8 cellular contexts compared by ENCODE assay signal in the genomic region with DNA sequence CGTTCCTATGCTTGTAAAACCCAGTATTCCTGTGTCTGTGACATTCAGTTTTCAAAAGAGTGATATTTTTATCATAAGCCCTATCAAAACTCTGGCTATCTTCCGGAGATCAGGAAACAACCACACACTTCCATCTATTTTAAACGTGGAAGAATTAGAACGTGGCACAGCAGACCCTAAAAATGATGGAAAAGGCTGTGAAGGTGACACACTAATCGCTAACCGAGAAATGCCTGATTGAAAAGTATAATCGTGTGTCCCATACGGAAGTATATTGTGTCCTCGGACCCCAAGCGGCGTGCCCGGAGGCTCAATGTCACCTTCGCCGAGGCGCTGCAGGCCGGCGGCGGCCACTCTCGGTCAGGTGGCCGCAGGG. TPM values are rescaled to one million over a fixed set of nuclear protein-coding genes. Genes with fewer than 3 reads are reported as not detected.
A peak's percentile ranks its signal among the peaks of the same experiment; 100 is the strongest.
DNase-seq lines count a peak whose midpoint lies in the region; ATAC-seq and TF ChIP-seq lines count a peak whose summit lies in the region.

No MANE protein-coding gene starts in this region.

- ATAC-seq in HG03378 (IDR thresholded peaks at IDR 0.05; ENCODE audit: unreplicated experiment) (no peak), HG03045 (IDR thresholded peaks at IDR 0.05; ENCODE audit: unreplicated experiment) (no peak), HG02798 (IDR thresholded peaks at IDR 0.05; ENCODE audit: poor library complexity, unreplicated experiment) (no peak)

- peaks cover 55% of the 10 kb centered on the region for H3K79me2 ChIP-seq in osteoblast (ENCODE audit: insufficient read depth, low read length)

- H3K4me3 ChIP-seq in Peyer's patch (peak overlapping the region; percentile 63 to 99 (median 78)), osteoblast (ENCODE audit: insufficient read depth, low read length) (peak overlapping the region; percentile 99)

- peaks cover 10% of the 10 kb centered on the region for H4K20me1 ChIP-seq in osteoblast (ENCODE audit: insufficient read depth, low read length)

- H3K36me3 ChIP-seq in Peyer's patch, result no peaks in the 10 kb centered on the region
- H3K36me3 ChIP-seq in osteoblast (ENCODE audit: insufficient read depth, low read length), result no peaks in the 10 kb centered on the region

- peak overlapping the region; percentile 98 for H3K4me2 ChIP-seq in osteoblast (ENCODE audit: insufficient read depth, low read length)

- TF ChIP-seq POLR2A in Peyer's patch (IDR thresholded peaks at IDR 0.05), result no peak

- TF ChIP-seq CTCF in Peyer's patch (IDR thresholded peaks at IDR 0.05), result no peak
- TF ChIP-seq CTCF in osteoblast (IDR thresholded peaks at IDR 0.05; ENCODE audit: extremely low read depth, low read depth, low read length), result no peak

- H3K9me3 ChIP-seq in Peyer's patch (no peaks in the 10 kb centered on the region), osteoblast (ENCODE audit: low read depth, low read length) (no peaks in the 10 kb centered on the region)

- DNase-seq in NCI-H82 (lab: John Stamatoyannopoulos, UW) (peak; percentile 57), NCI-H82 treated with DMSO at 0.1 percent for 48 hours (lab: John Stamatoyannopoulos, UW; ENCODE audit: unreplicated experiment) (no peak), Peyer's patch (no peak), epithelial cell of prostate (ENCODE audit: low read depth, low spot score) (no peak), osteoblast (ENCODE audit: insufficient read length, low spot score, missing footprints) (no peak)

- H3K27ac ChIP-seq in Peyer's patch (peak overlapping the region; percentile 84 to 99 (median 97)), epithelial cell of prostate (peak overlapping the region; percentile 80), osteoblast (ENCODE audit: low read depth, low read length) (peak overlapping the region; percentile 82)

- no peaks in the 10 kb centered on the region for H3K27me3 ChIP-seq in Peyer's patch
- no peaks in the 10 kb centered on the region for H3K27me3 ChIP-seq in osteoblast (ENCODE audit: insufficient read depth, low read length)

- H3K4me1 ChIP-seq in Peyer's patch, result peaks cover 0 to 48% (median 4%) of the 10 kb centered on the region in 4 donors
- peaks cover 10% of the 10 kb centered on the region for H3K4me1 ChIP-seq in osteoblast (ENCODE audit: insufficient read depth, low read length)

- peak overlapping the region; percentile 85 for H2AFZ ChIP-seq in osteoblast (ENCODE audit: low read length)

RNA-seq across cellular contexts. Expression of a gene that starts 0.7 kb away (rescaled TPM):
- total RNA-seq in Peyer's patch, result 100 to 1,000 TPM in 3 of 4 donors, 10 to 100 TPM in 1; 59.4 to 326 (median 195) TPM
- 27.1 and 38.9 TPM in 2 replicates for total RNA-seq in osteoblast

RNA-seq across cellular contexts. Expression of a gene that starts 19.4 kb away (rescaled TPM):
- 10 to 100 TPM in 2 of 4 donors, 1 to 10 TPM in 2; 7.4 to 15.3 (median 9.5) TPM for total RNA-seq in Peyer's patch
- total RNA-seq in osteoblast, result 6.2 and 6.9 TPM in 2 replicates

RNA-seq across cellular contexts. Expression of a gene that starts 30.6 kb away (rescaled TPM):
- 10 to 100 TPM; 48.7 to 76.5 (median 57.6) TPM for total RNA-seq in Peyer's patch
- total RNA-seq in osteoblast, result 36.6 and 46.3 TPM in 2 replicates

RNA-seq across cellular contexts. Expression of a gene that starts 47.4 kb away (rescaled TPM):
- total RNA-seq in Peyer's patch, result 100 to 1,000 TPM in 3 of 4 donors, 10 to 100 TPM in 1; 52.0 to 221 (median 174) TPM
- total RNA-seq in osteoblast, result 33.9 and 54.3 TPM in 2 replicates

RNA-seq across cellular contexts. Expression of a gene that starts 58.1 kb away (rescaled TPM):
- total RNA-seq in Peyer's patch, result 10 to 100 TPM in 3 of 4 donors, 1 to 10 TPM in 1; 5.0 to 78.1 (median 53.4) TPM
- total RNA-seq in osteoblast, result 0.88 and 1.8 TPM in 2 replicates
